Comparison of ENCODE assay signal across 18 cellular contexts in the genomic region with DNA sequence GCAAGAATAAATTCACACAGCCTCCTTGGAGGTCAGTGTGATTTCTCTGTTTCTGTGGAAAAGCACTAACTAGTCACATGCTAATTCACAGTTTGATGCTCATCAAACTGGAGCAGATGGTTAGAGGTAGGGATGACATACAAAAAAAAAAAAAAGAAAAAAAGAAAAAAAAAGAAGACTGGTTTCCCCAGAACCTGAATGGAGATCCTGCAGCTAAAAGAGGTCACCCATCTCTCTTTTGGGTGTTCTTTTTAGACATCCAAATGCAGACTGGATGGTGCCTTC.
"Had no signal": no experiment of that assay in that cellular context is flagged by ENCODE, and none has a peak within 500 bp of the region (broad histone marks: within the 10 kb centered on the region; RNA-seq: fewer than 3 reads in every experiment).

No MANE protein-coding gene starts in this region.

- H3K9ac ChIP-seq: parathyroid adenoma had no signal

- ATAC-seq: activated T-cell treated with anti-CD3 and anti-CD28 coated beads, Interleukin-2, amount 50 U/mL, for 72 hours; gastrocnemius medialis; heart left ventricle; stimulated activated effector memory CD8-positive, alpha-beta T cell treated with anti-CD3 and anti-CD28 coated beads, Interleukin-12 subunit alpha, Interleukin-12 subunit beta, amount 100 ng/mL, for 72 hours had no signal

- H3K9me3 ChIP-seq: gastrocnemius medialis, heart left ventricle, uterus had no signal

- H3K79me2 ChIP-seq: parathyroid adenoma had no signal

- H3K4me3 ChIP-seq: gastrocnemius medialis, heart left ventricle, lung, uterus had no signal

- H3K27ac ChIP-seq: epithelial cell of prostate, gastrocnemius medialis, parathyroid adenoma had no signal

- DNase-seq: activated B cell treated with CpG ODN at 0.5 μM for 24 hours; activated CD4-positive, alpha-beta T cell treated with anti-CD3 and anti-CD28 coated beads for 48 hours; activated CD8-positive, alpha-beta memory T cell treated with anti-CD3 and anti-CD28 coated beads, Interleukin-2, amount 50 U/mL, for 48 hours; activated gamma-delta T cell treated with Interleukin-2 at 50 U/mL for 16 hours; activated T-cell treated with anti-CD3 and anti-CD28 coated beads, Interleukin-2, amount 50 U/mL, for 72 hours; amygdala; central memory CD4-positive, alpha-beta T cell; effector memory CD4-positive, alpha-beta T cell; gastrocnemius medialis; heart left ventricle; naive B cell; stimulated activated CD4-positive, alpha-beta T cell treated with anti-CD3 and anti-CD28 coated beads, Interleukin-12 subunit alpha, Interleukin-12 subunit beta, amount 100 ng/mL, for 4 hours; stimulated activated CD4-positive, alpha-beta T cell treated with anti-CD3 and anti-CD28 coated beads, Interleukin-2, amount 100 ng/mL, for 24 hours; uterus had no signal

- H3K36me3 ChIP-seq: gastrocnemius medialis, heart left ventricle, uterus had no signal

- H3K27me3 ChIP-seq: gastrocnemius medialis, heart left ventricle, uterus had no signal
